In the genomic region with DNA sequence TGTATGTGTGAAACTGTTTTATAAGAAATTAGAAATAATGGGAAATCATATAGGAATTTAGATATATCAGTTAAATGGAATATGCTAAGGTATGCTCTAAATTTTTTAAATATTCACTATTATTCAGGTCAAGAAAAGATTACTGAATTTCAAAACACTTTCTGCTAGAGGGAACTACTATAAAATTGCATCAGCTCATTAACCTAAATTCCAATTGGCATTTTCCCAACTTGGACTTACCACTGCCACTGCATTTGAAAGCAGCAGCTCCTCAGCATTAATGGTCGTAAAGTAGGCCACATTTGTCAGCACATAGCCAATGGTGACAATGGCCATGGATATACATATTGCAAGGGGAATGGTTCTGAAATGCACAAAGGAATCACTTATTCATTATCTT, we compare ENCODE assay signal across 21 cellular contexts.
"Had no signal": no experiment of that assay in that cellular context is flagged by ENCODE, and none has a peak within 500 bp of the region (broad histone marks: within the 10 kb centered on the region; RNA-seq: fewer than 3 reads in every experiment).

No MANE protein-coding gene starts in this region.

- H3K27ac Mint-ChIP-seq: activated B cell treated with CpG ODN at 0.5 μM for 24 hours; activated CD4-positive, alpha-beta T cell treated with anti-CD3 and anti-CD28 coated beads for 36 hours; activated naive CD8-positive, alpha-beta T cell; activated T-helper 2 cell treated with anti-CD3 and anti-CD28 coated beads, Interferon-gamma antibody, Interleukin-2, Interleukin-4, amounts not matched to agents 10 μg/mL and 5 μg/mL and 100 μg/mL, durations not matched to agents 14 hours and 24 hours and 36 hours; natural killer cell had no signal

- H3K4me1 ChIP-seq: lower lobe of right lung, sigmoid colon had no signal

- H3K27ac ChIP-seq: lower lobe of right lung, sigmoid colon, testis, uterus had no signal

- H3K27me3 ChIP-seq: sigmoid colon, testis, uterus had no signal

- H3K9me3 Mint-ChIP-seq: activated B cell treated with CpG ODN at 0.5 μM for 24 hours; activated T-cell treated with anti-CD3 and anti-CD28 coated beads, Interleukin-2, amount 50 U/mL, for 4 hours; activated T-helper 2 cell treated with anti-CD3 and anti-CD28 coated beads, Interferon-gamma antibody, Interleukin-2, Interleukin-4, amounts not matched to agents 10 μg/mL and 5 μg/mL and 100 μg/mL, durations not matched to agents 14 hours and 24 hours and 36 hours had no signal

- H3K4me3 Mint-ChIP-seq: activated B cell treated with CpG ODN at 0.5 μM for 24 hours; activated CD4-positive, alpha-beta T cell treated with anti-CD3 and anti-CD28 coated beads for 36 hours; activated naive CD8-positive, alpha-beta T cell; activated T-cell treated with anti-CD3 and anti-CD28 coated beads, Interleukin-2, amount 50 U/mL, for 4 hours; natural killer cell had no signal

- H3K4me1 Mint-ChIP-seq: activated CD4-positive, alpha-beta T cell treated with anti-CD3 and anti-CD28 coated beads for 36 hours; natural killer cell had no signal

- H3K4me3 ChIP-seq: lower lobe of right lung, sigmoid colon, testis, uterus had no signal

- ATAC-seq: activated CD4-positive, alpha-beta T cell treated with anti-CD3 and anti-CD28 coated beads for 36 hours; activated T-cell treated with anti-CD3 and anti-CD28 coated beads, Interleukin-2, amount 50 U/mL, for 4 hours; left lobe of liver; lower lobe of right lung; natural killer cell had no signal

- DNase-seq: activated B cell treated with CpG ODN at 0.5 μM for 24 hours; activated CD4-positive, alpha-beta T cell treated with anti-CD3 and anti-CD28 coated beads for 36 hours; activated CD4-positive, alpha-beta T cell treated with anti-CD3 and anti-CD28 coated beads, Interleukin-2, amount 50 U/mL, for 4 hours; activated CD8-positive, alpha-beta memory T cell treated with anti-CD3 and anti-CD28 coated beads, Interleukin-2, amount 50 U/mL, for 48 hours; activated naive CD4-positive, alpha-beta T cell; activated T-cell treated with anti-CD3 and anti-CD28 coated beads, Interleukin-2, amount 50 U/mL, for 4 hours; amniotic stem cell; foreskin melanocyte; lower lobe of right lung; natural killer cell; retina; sigmoid colon; stimulated activated CD4-positive, alpha-beta T cell treated with anti-CD3 and anti-CD28 coated beads, Interleukin-4, amount 100 ng/mL, for 1 hour; stimulated activated naive CD4-positive, alpha-beta T cell; T1000; testis; trophoblast cell; uterus had no signal

- H3K36me3 Mint-ChIP-seq: activated naive CD8-positive, alpha-beta T cell; natural killer cell had no signal

- H3K9me3 ChIP-seq: lower lobe of right lung, sigmoid colon, testis, uterus had no signal

- H3K36me3 ChIP-seq: lower lobe of right lung, sigmoid colon, uterus had no signal

- H3K27me3 Mint-ChIP-seq: activated B cell treated with CpG ODN at 0.5 μM for 24 hours; activated naive CD8-positive, alpha-beta T cell had no signal
